3 cellular contexts compared by ENCODE assay signal in genomic region chr9:69221036-69221435, GRCh38.
A peak's percentile ranks its signal among the peaks of the same experiment; 100 is the strongest.
TF ChIP-seq lines count a peak whose summit lies in the region.

No MANE protein-coding gene starts in this region.

TF ChIP-seq in WTC11, 78 proteins besides CTCF, POLR2A, EP300 and RAD21:
- TF ChIP-seq PRDM15 (CRISPR knock-in tag; IDR thresholded peaks at IDR 0.05) (peak; percentile 76), ZNF671 (CRISPR knock-in tag; IDR thresholded peaks at IDR 0.05) (no peak), EMX1 (CRISPR knock-in tag; IDR thresholded peaks at IDR 0.05) (no peak), KAT7 (CRISPR knock-in tag; IDR thresholded peaks at IDR 0.05; ENCODE audit: borderline replicate concordance) (no peak), SMAD3 (CRISPR knock-in tag; IDR thresholded peaks at IDR 0.05; ENCODE audit: borderline replicate concordance) (no peak)

TF ChIP-seq in HepG2, 621 proteins besides CTCF, POLR2A, EP300 and RAD21:
- TF ChIP-seq BCL3 (CRISPR knock-in tag; IDR thresholded peaks at IDR 0.05) (no peak), AGO2 (optimal IDR thresholded peaks at IDR 0.05; ENCODE audit: low read depth, low read length) (peak; percentile 78), POGK (CRISPR knock-in tag; conservative IDR thresholded peaks at IDR 0.05) (no peak), ZNF10 (CRISPR knock-in tag; IDR thresholded peaks at IDR 0.05; ENCODE audit: borderline replicate concordance, low read depth) (no peak), MIER3 (CRISPR knock-in tag; IDR thresholded peaks at IDR 0.05; ENCODE audit: borderline replicate concordance) (no peak), DNMT1 (CRISPR knock-in tag; IDR thresholded peaks at IDR 0.05) (no peak)

TF ChIP-seq in HEK293T, 16 proteins besides CTCF, POLR2A, EP300 and RAD21 (continued from another document):
- no peak for TF ChIP-seq PKNOX1 (IDR thresholded peaks at IDR 0.05)
- no peak for TF ChIP-seq HDGF (IDR thresholded peaks at IDR 0.05; ENCODE audit: borderline replicate concordance)
- no peak for TF ChIP-seq TARDBP (IDR thresholded peaks at IDR 0.05)
- TF ChIP-seq ARNT (IDR thresholded peaks at IDR 0.05) = no peak
- no peak for TF ChIP-seq LEF1 (IDR thresholded peaks at IDR 0.05; ENCODE audit: borderline replicate concordance)
- TF ChIP-seq FOXA1 (IDR thresholded peaks at IDR 0.05) = no peak
- no peak for TF ChIP-seq ZNF384 (IDR thresholded peaks at IDR 0.05)
- no peak for TF ChIP-seq NFRKB (IDR thresholded peaks at IDR 0.05)
- TF ChIP-seq SUZ12 (IDR thresholded peaks at IDR 0.05) = no peak
- TF ChIP-seq BHLHE40 (IDR thresholded peaks at IDR 0.05; ENCODE audit: borderline replicate concordance) = no peak
- TF ChIP-seq FOXM1 (IDR thresholded peaks at IDR 0.05; ENCODE audit: borderline replicate concordance) = no peak
- no peak for TF ChIP-seq ELF4 (IDR thresholded peaks at IDR 0.05)
- TF ChIP-seq FOXK2 (IDR thresholded peaks at IDR 0.05) = no peak
